In genomic region chr4:169594560-169595195, GRCh38 we compare ENCODE assay signal across 32 cellular contexts.
"Had no signal": no experiment of that assay in that cellular context is flagged by ENCODE, and none has a peak within 500 bp of the region (broad histone marks: within the 10 kb centered on the region; RNA-seq: fewer than 3 reads in every experiment).

No MANE protein-coding gene starts in this region.

- H3K27me3 Mint-ChIP-seq: activated B cell treated with CpG ODN at 0.5 μM for 24 hours; activated CD8-positive, alpha-beta T cell treated with anti-CD3 and anti-CD28 coated beads for 36 hours; activated naive CD4-positive, alpha-beta T cell treated with anti-CD3 and anti-CD28 coated beads, Interleukin-2, amount 10 ng/mL, durations not matched to agents 7 days and 5 days; activated naive CD8-positive, alpha-beta T cell treated with anti-CD3 and anti-CD28 coated beads, Interleukin-2, amount 10 ng/mL, durations not matched to agents 7 days and 5 days; effector memory CD8-positive, alpha-beta T cell; T-helper 17 cell had no signal

- H3K4me1 Mint-ChIP-seq: activated B cell treated with CpG ODN at 0.5 μM for 24 hours; activated naive CD4-positive, alpha-beta T cell treated with anti-CD3 and anti-CD28 coated beads, Interleukin-2, amount 10 ng/mL, durations not matched to agents 7 days and 5 days had no signal

- H3K9me3 Mint-ChIP-seq: activated B cell treated with CpG ODN at 0.5 μM for 24 hours; activated CD8-positive, alpha-beta T cell treated with anti-CD3 and anti-CD28 coated beads for 36 hours; activated naive CD4-positive, alpha-beta T cell treated with anti-CD3 and anti-CD28 coated beads, Interleukin-2, amount 10 ng/mL, durations not matched to agents 7 days and 5 days; activated naive CD4-positive, alpha-beta T cell treated with anti-CD3 and anti-CD28 coated beads, Interleukin-2, amount 50 U/mL, for 72 hours; activated naive CD8-positive, alpha-beta T cell treated with anti-CD3 and anti-CD28 coated beads, Interleukin-2, amount 10 ng/mL, durations not matched to agents 7 days and 5 days; activated T-helper 1 cell treated with anti-CD3 and anti-CD28 coated beads, Interleukin-12 subunit alpha, Interleukin-12 subunit beta, Interleukin-2, Interleukin-4 antibody, amounts not matched to agents 30 ng/mL and 10 ng/mL and 1 ng/mL, durations not matched to agents 14 hours and 24 hours and 36 hours; effector memory CD8-positive, alpha-beta T cell; T-helper 2 cell treated with Interferon-gamma antibody and Interleukin-4, amounts not matched to agents 5 μg/mL and 100 μg/mL, for 36 hours had no signal

- H3K27ac Mint-ChIP-seq: activated B cell treated with CpG ODN at 0.5 μM for 24 hours; activated CD8-positive, alpha-beta T cell treated with anti-CD3 and anti-CD28 coated beads for 36 hours; activated naive CD4-positive, alpha-beta T cell treated with anti-CD3 and anti-CD28 coated beads, Interleukin-2, amount 10 ng/mL, durations not matched to agents 7 days and 5 days; activated naive CD4-positive, alpha-beta T cell treated with anti-CD3 and anti-CD28 coated beads, Interleukin-2, amount 50 U/mL, for 72 hours; activated naive CD8-positive, alpha-beta T cell treated with anti-CD3 and anti-CD28 coated beads, Interleukin-2, amount 10 ng/mL, durations not matched to agents 7 days and 5 days; activated T-helper 1 cell treated with anti-CD3 and anti-CD28 coated beads, Interleukin-12 subunit alpha, Interleukin-12 subunit beta, Interleukin-2, Interleukin-4 antibody, amounts not matched to agents 30 ng/mL and 10 ng/mL and 1 ng/mL, durations not matched to agents 14 hours and 24 hours and 36 hours; effector memory CD8-positive, alpha-beta T cell; T-helper 17 cell; T-helper 2 cell treated with Interferon-gamma antibody and Interleukin-4, amounts not matched to agents 5 μg/mL and 100 μg/mL, for 36 hours had no signal

- H3K4me3 ChIP-seq: ascending aorta, esophagus muscularis mucosa, gastroesophageal sphincter had no signal

- H3K36me3 Mint-ChIP-seq: activated naive CD4-positive, alpha-beta T cell treated with anti-CD3 and anti-CD28 coated beads, Interleukin-2, amount 50 U/mL, for 72 hours had no signal

- H3K27me3 ChIP-seq: ascending aorta, brain microvascular endothelial cell, esophagus muscularis mucosa, gastroesophageal sphincter had no signal

- DNase-seq: activated B cell treated with CpG ODN at 0.5 μM for 24 hours; activated CD4-positive, alpha-beta T cell treated with anti-CD3 and anti-CD28 coated beads for 48 hours; activated CD4-positive, alpha-beta T cell treated with anti-CD3 and anti-CD28 coated beads, Interleukin-2, amount 50 U/mL, for 1 hour; activated CD4-positive, alpha-beta T cell treated with anti-CD3 and anti-CD28 coated beads, Interleukin-2, amount 50 U/mL, for 48 hours; activated CD8-positive, alpha-beta memory T cell treated with anti-CD3 and anti-CD28 coated beads for 24 hours; activated CD8-positive, alpha-beta T cell treated with anti-CD3 and anti-CD28 coated beads for 36 hours; activated gamma-delta T cell; activated naive CD4-positive, alpha-beta T cell; activated naive CD4-positive, alpha-beta T cell treated with anti-CD3 and anti-CD28 coated beads, Interleukin-2, amount 10 ng/mL, durations not matched to agents 7 days and 5 days; activated naive CD8-positive, alpha-beta T cell treated with anti-CD3 and anti-CD28 coated beads, Interleukin-2, amount 10 ng/mL, durations not matched to agents 7 days and 5 days; activated T-cell treated with anti-CD3 and anti-CD28 coated beads, Interleukin-2, amount 50 U/mL, for 1 hour; activated T-cell treated with anti-CD3 and anti-CD28 coated beads, Interleukin-2, amount 50 U/mL, for 48 hours; brain microvascular endothelial cell; caudate nucleus; cortex of kidney; dermis blood vessel endothelial cell; effector CD4-positive, alpha-beta T cell; effector memory CD8-positive, alpha-beta T cell; erythroblast; foreskin melanocyte; T-helper 1 cell; T-helper 17 cell; T1000; WERI-Rb-1 had no signal

- FAIRE-seq: bronchial epithelial cell had no signal

- H3K36me3 ChIP-seq: brain microvascular endothelial cell had no signal

- H3K4me3 Mint-ChIP-seq: activated B cell treated with CpG ODN at 0.5 μM for 24 hours; activated CD8-positive, alpha-beta T cell treated with anti-CD3 and anti-CD28 coated beads for 36 hours; activated naive CD4-positive, alpha-beta T cell treated with anti-CD3 and anti-CD28 coated beads, Interleukin-2, amount 10 ng/mL, durations not matched to agents 7 days and 5 days; activated naive CD8-positive, alpha-beta T cell treated with anti-CD3 and anti-CD28 coated beads, Interleukin-2, amount 10 ng/mL, durations not matched to agents 7 days and 5 days; activated T-helper 1 cell treated with anti-CD3 and anti-CD28 coated beads, Interleukin-12 subunit alpha, Interleukin-12 subunit beta, Interleukin-2, Interleukin-4 antibody, amounts not matched to agents 30 ng/mL and 10 ng/mL and 1 ng/mL, durations not matched to agents 14 hours and 24 hours and 36 hours; effector memory CD8-positive, alpha-beta T cell; T-helper 17 cell; T-helper 2 cell treated with Interferon-gamma antibody and Interleukin-4, amounts not matched to agents 5 μg/mL and 100 μg/mL, for 36 hours had no signal

- H3K9me3 ChIP-seq: ascending aorta, esophagus muscularis mucosa, gastroesophageal sphincter had no signal

- H3K27ac ChIP-seq: ascending aorta, brain microvascular endothelial cell, esophagus muscularis mucosa, gastroesophageal sphincter, WERI-Rb-1 had no signal

- H3K4me1 ChIP-seq: ascending aorta, esophagus muscularis mucosa, gastroesophageal sphincter had no signal

- ATAC-seq: activated CD4-positive, CD25-positive, alpha-beta regulatory T cell treated with anti-CD3 and anti-CD28 coated beads, Interleukin-2, amount 50 U/mL, for 24 hours; activated CD8-positive, alpha-beta T cell treated with anti-CD3 and anti-CD28 coated beads for 36 hours; activated naive CD4-positive, alpha-beta T cell treated with anti-CD3 and anti-CD28 coated beads, Interleukin-2, amount 50 U/mL, for 72 hours; effector memory CD8-positive, alpha-beta T cell; gastroesophageal sphincter; T-helper 17 cell had no signal
